8 cellular contexts compared by ENCODE assay signal in genomic region chrX:115226929-115227328, GRCh38. TPM values are rescaled to one million over a fixed set of nuclear protein-coding genes. Genes with fewer than 3 reads are reported as not detected.
DNase-seq lines count a peak whose midpoint lies in the region; ATAC-seq, FAIRE-seq and TF ChIP-seq lines count a peak whose summit lies in the region.

No MANE protein-coding gene starts in this region.

- H4K20me1 ChIP-seq in fibroblast of lung (ENCODE audit: control insufficient read depth, extremely low read depth, insufficient read depth, low read length): no peaks in the 10 kb centered on the region

- 11 to 47% methylated on average over 1 of the region's 1 CpG for WGBS in heart right ventricle, 2 donors

- DNase-seq in heart right ventricle: no peak
- DNase-seq in left ventricle myocardium superior: no peak
- peak; percentile 53 for DNase-seq in NCI-H69 (lab: John Stamatoyannopoulos, UW)
- DNase-seq in fibroblast of lung (ENCODE audit: low read depth in 2 of 2): peak; percentile 9 to 38
- no peak for DNase-seq in GM19239 (ENCODE audit: insufficient read length, low spot score)

- H3K4me2 ChIP-seq in fibroblast of lung (ENCODE audit: extremely low read depth, insufficient read depth, low read length): no peak overlapping the region

- TF ChIP-seq CTCF in heart right ventricle (IDR thresholded peaks at IDR 0.05) (peak in 7 of 9 donors; percentile 20 to 45 (median 33)), fibroblast of lung (conservative IDR thresholded peaks at IDR 0.05 in 1 of 2, IDR thresholded peaks at IDR 0.05 in 1 of 2; ENCODE audit: low read depth in 1 of 2, low read length in 2 of 2) (peak; percentile 44 to 52)

- H3K9ac ChIP-seq in fibroblast of lung (ENCODE audit: insufficient read depth, low read length): no peak overlapping the region

- no peak overlapping the region for H3K27ac ChIP-seq in heart right ventricle
- H3K27ac ChIP-seq in fibroblast of lung (ENCODE audit: insufficient read depth, low read length): no peak overlapping the region

- H3K9me3 ChIP-seq in heart right ventricle (no peaks in the 10 kb centered on the region), fibroblast of lung (ENCODE audit: control insufficient read depth, insufficient read depth, low read depth, low read length) (no peaks in the 10 kb centered on the region)

- H2AFZ ChIP-seq in fibroblast of lung (ENCODE audit: low read length): no peak overlapping the region

- H3K27me3 ChIP-seq in heart right ventricle (peaks cover 0 to 84% (median 0%) of the 10 kb centered on the region in 7 donors), fibroblast of lung (ENCODE audit: control insufficient read depth, insufficient read depth, low read length) (no peaks in the 10 kb centered on the region)

- no peak for FAIRE-seq in GM19239 (lab: Jason Lieb, UNC)

- H3K4me1 ChIP-seq in heart right ventricle (peaks cover 0 to 6% (median 0%) of the 10 kb centered on the region in 9 donors), fibroblast of lung (ENCODE audit: control insufficient read depth, extremely low read depth, insufficient read depth, low read length) (no peaks in the 10 kb centered on the region)

- intact Hi-C loops in heart right ventricle (cut with DNase I) (no loop called here), left ventricle myocardium superior (cut with micrococcal nuclease) (no loop called here)

- H3K4me3 ChIP-seq in heart right ventricle (no peak overlapping the region), fibroblast of lung (replicated peaks in 1 of 4; ENCODE audit: control extremely low read depth in 1 of 4, insufficient read depth in 1 of 4, low read depth in 3 of 4, low read length in 4 of 4) (no peak overlapping the region)

- no peak for ATAC-seq in heart right ventricle
- no peak for ATAC-seq in left ventricle myocardium superior
- ATAC-seq in HG03521 (IDR thresholded peaks at IDR 0.05; ENCODE audit: unreplicated experiment): no peak
- no peak for ATAC-seq in HG03520 (IDR thresholded peaks at IDR 0.05; ENCODE audit: unreplicated experiment)
- ATAC-seq in HG03442 (IDR thresholded peaks at IDR 0.05; ENCODE audit: unreplicated experiment): no peak

- H3K79me2 ChIP-seq in fibroblast of lung (ENCODE audit: control insufficient read depth, insufficient read depth, low read length): peaks cover 5% of the 10 kb centered on the region

- H3K36me3 ChIP-seq in heart right ventricle (no peaks in the 10 kb centered on the region), fibroblast of lung (ENCODE audit: control insufficient read depth, insufficient read depth, low read length) (no peaks in the 10 kb centered on the region)

RNA-seq across cellular contexts. Expression of gene LRCH2, which starts 7.0 kb away (rescaled TPM):
- total RNA-seq in heart right ventricle (1 to 10 TPM in 7 of 10 donors, under 1 TPM in 3; 0.82 to 1.9 (median 1.3) TPM), left ventricle myocardium superior (1.6 TPM), fibroblast of lung (12.8 and 19.5 TPM in 2 replicates)
- polyA plus RNA-seq in heart right ventricle (1 to 10 TPM in 1 of 2 donors, under 1 TPM in 1; 0.46 to 1.6 TPM), fibroblast of lung (7.0 and 7.9 TPM in 2 replicates)
- polyA plus RNA-seq in fibroblast of lung (2012): 5.4 and 5.9 TPM in 2 replicates
- 0.24 and 0.26 TPM in 2 replicates for polyA minus RNA-seq in fibroblast of lung (ENCODE audit: low replicate concordance)

RNA-seq across cellular contexts. Expression of gene RBMXL3, which starts 37.7 kb away (rescaled TPM):
- not detected for total RNA-seq in heart right ventricle
- polyA plus RNA-seq in heart right ventricle: not detected
- not detected for total RNA-seq in left ventricle myocardium superior
- not detected in 2 replicates for total RNA-seq in fibroblast of lung
- not detected in 2 replicates for polyA plus RNA-seq in fibroblast of lung
- not detected in 2 replicates for polyA plus RNA-seq in fibroblast of lung (2012)
- not detected in 2 replicates for polyA minus RNA-seq in fibroblast of lung (ENCODE audit: low replicate concordance)

Comparison
In these comparisons a context has a peak if more than half of its experiments do, and no peak if none do; other contexts are left out.
1. DNase-seq: peak in NCI-H69 (single experiment) and fibroblast of lung (2 of 2); none in heart right ventricle (0 of 2), left ventricle myocardium superior (single experiment) and GM19239 (single experiment).